1 cellular context compared by ENCODE assay signal in genomic region chr1:90919900-90920299, GRCh38.
TF ChIP-seq lines count a peak whose summit lies in the region.

No MANE protein-coding gene starts in this region.

TF ChIP-seq in WTC11, 78 proteins besides CTCF, POLR2A, EP300 and RAD21 (continued from another document):
- TF ChIP-seq ZBTB43 (CRISPR knock-in tag; IDR thresholded peaks at IDR 0.05) (no peak), ETV6 (CRISPR knock-in tag; IDR thresholded peaks at IDR 0.05) (no peak), STAT6 (CRISPR knock-in tag; conservative IDR thresholded peaks at IDR 0.05; ENCODE audit: low read depth) (no peak), JUN (CRISPR knock-in tag; IDR thresholded peaks at IDR 0.05) (no peak), HMGA2 (CRISPR knock-in tag; IDR thresholded peaks at IDR 0.05) (no peak)
TF ChIP-seq in WTC11: peak in this region for 0.
